ENCODE assay signal across 8 cellular contexts in the genomic region with DNA sequence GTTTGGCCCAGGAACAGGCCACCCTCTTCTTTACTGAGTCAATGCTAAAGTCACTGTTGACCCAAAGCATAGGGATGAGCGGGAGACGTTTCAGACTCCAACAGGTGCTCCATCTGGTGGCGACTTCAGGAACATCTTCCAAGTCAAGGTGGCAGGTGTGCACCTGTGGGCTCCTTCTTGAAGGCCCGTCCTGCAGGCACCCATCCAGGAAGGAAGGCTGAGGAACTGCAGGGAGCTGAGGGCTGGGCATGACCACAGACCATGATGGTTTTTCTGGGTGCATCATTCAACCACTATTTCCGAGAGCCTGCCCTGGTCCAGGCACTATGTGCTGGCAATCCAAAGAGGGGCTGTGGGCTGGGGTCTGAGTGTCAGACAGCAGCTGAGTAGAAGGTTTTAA.
DNase-seq lines count a peak whose midpoint lies in the region; ATAC-seq and TF ChIP-seq lines count a peak whose summit lies in the region.

No MANE protein-coding gene starts in this region.

- peak; percentile 80 for TF ChIP-seq CTCF in progenitor cell of endocrine pancreas (IDR thresholded peaks at IDR 0.05; ENCODE audit: unreplicated experiment)

- intact Hi-C loops in activated T-helper 1 cell treated with anti-CD3 and anti-CD28 coated beads, Interleukin-12 subunit alpha, Interleukin-12 subunit beta, Interleukin-2, Interleukin-4 antibody, amounts not matched to agents 30 ng/mL and 10 ng/mL and 1 ng/mL, durations not matched to agents 14 hours and 24 hours and 36 hours (cut with micrococcal nuclease): no loop called here

- H3K27me3 Mint-ChIP-seq in activated T-helper 1 cell treated with anti-CD3 and anti-CD28 coated beads, Interleukin-12 subunit alpha, Interleukin-12 subunit beta, Interleukin-2, Interleukin-4 antibody, amounts not matched to agents 30 ng/mL and 10 ng/mL and 1 ng/mL, durations not matched to agents 14 hours and 24 hours and 36 hours (ENCODE audit: insufficient read depth): peaks cover 7% of the 10 kb centered on the region
- peaks cover 5% of the 10 kb centered on the region for H3K27me3 Mint-ChIP-seq in progenitor cell of endocrine pancreas

- ATAC-seq in GM21717 (IDR thresholded peaks at IDR 0.05; ENCODE audit: unreplicated experiment) (no peak), HG03280 (IDR thresholded peaks at IDR 0.05; ENCODE audit: unreplicated experiment) (no peak)

- peaks cover 6% of the 10 kb centered on the region for H3K4me1 Mint-ChIP-seq in activated T-helper 1 cell treated with anti-CD3 and anti-CD28 coated beads, Interleukin-12 subunit alpha, Interleukin-12 subunit beta, Interleukin-2, Interleukin-4 antibody, amounts not matched to agents 30 ng/mL and 10 ng/mL and 1 ng/mL, durations not matched to agents 14 hours and 24 hours and 36 hours (ENCODE audit: low read depth)
- no peaks in the 10 kb centered on the region for H3K4me1 Mint-ChIP-seq in progenitor cell of endocrine pancreas (ENCODE audit: low read depth)

- H3K36me3 Mint-ChIP-seq in activated T-helper 1 cell treated with anti-CD3 and anti-CD28 coated beads, Interleukin-12 subunit alpha, Interleukin-12 subunit beta, Interleukin-2, Interleukin-4 antibody, amounts not matched to agents 30 ng/mL and 10 ng/mL and 1 ng/mL, durations not matched to agents 14 hours and 24 hours and 36 hours (ENCODE audit: low read depth): peaks cover 2% of the 10 kb centered on the region
- H3K36me3 Mint-ChIP-seq in progenitor cell of endocrine pancreas (ENCODE audit: insufficient read depth): no peaks in the 10 kb centered on the region

- DNase-seq in NCI-H1417 (lab: John Stamatoyannopoulos, UW): peak; percentile 23 to 72 (median 24)
- DNase-seq in NCI-H1417 treated with DMSO at 0.1 percent for 48 hours (lab: John Stamatoyannopoulos, UW): no peak
- peak; percentile 6 for DNase-seq in NCI-H748 treated with DMSO at 0.1 percent for 48 hours (lab: John Stamatoyannopoulos, UW)
- DNase-seq in activated T-helper 1 cell treated with anti-CD3 and anti-CD28 coated beads, Interleukin-12 subunit alpha, Interleukin-12 subunit beta, Interleukin-2, Interleukin-4 antibody, amounts not matched to agents 30 ng/mL and 10 ng/mL and 1 ng/mL, durations not matched to agents 14 hours and 24 hours and 36 hours (ENCODE audit: low spot score): peak; percentile 24
- DNase-seq in germinal center (ENCODE audit: low spot score): peak; percentile 40
- peak; percentile 62 for DNase-seq in progenitor cell of endocrine pancreas (ENCODE audit: low spot score, unreplicated experiment)

- no peak overlapping the region for H3K4me3 Mint-ChIP-seq in activated T-helper 1 cell treated with anti-CD3 and anti-CD28 coated beads, Interleukin-12 subunit alpha, Interleukin-12 subunit beta, Interleukin-2, Interleukin-4 antibody, amounts not matched to agents 30 ng/mL and 10 ng/mL and 1 ng/mL, durations not matched to agents 14 hours and 24 hours and 36 hours
- no peak overlapping the region for H3K4me3 Mint-ChIP-seq in progenitor cell of endocrine pancreas (ENCODE audit: low read depth)

- no peak overlapping the region for H3K27ac Mint-ChIP-seq in activated T-helper 1 cell treated with anti-CD3 and anti-CD28 coated beads, Interleukin-12 subunit alpha, Interleukin-12 subunit beta, Interleukin-2, Interleukin-4 antibody, amounts not matched to agents 30 ng/mL and 10 ng/mL and 1 ng/mL, durations not matched to agents 14 hours and 24 hours and 36 hours
- no peak overlapping the region for H3K27ac Mint-ChIP-seq in progenitor cell of endocrine pancreas

- peaks cover 17% of the 10 kb centered on the region for H3K9me3 Mint-ChIP-seq in activated T-helper 1 cell treated with anti-CD3 and anti-CD28 coated beads, Interleukin-12 subunit alpha, Interleukin-12 subunit beta, Interleukin-2, Interleukin-4 antibody, amounts not matched to agents 30 ng/mL and 10 ng/mL and 1 ng/mL, durations not matched to agents 14 hours and 24 hours and 36 hours
- peaks cover 18% of the 10 kb centered on the region for H3K9me3 Mint-ChIP-seq in progenitor cell of endocrine pancreas (ENCODE audit: low read depth)
